In genomic region chr9:38486837-38487236, GRCh38 we compare ENCODE assay signal across 1 cellular context.
TF ChIP-seq lines count a peak whose summit lies in the region.

No MANE protein-coding gene starts in this region.

TF ChIP-seq in WTC11, 78 proteins besides CTCF, POLR2A, EP300 and RAD21 (continued from another document):
- TF ChIP-seq MLX (CRISPR knock-in tag; IDR thresholded peaks at IDR 0.05) (no peak), CDX4 (CRISPR knock-in tag; IDR thresholded peaks at IDR 0.05; ENCODE audit: borderline replicate concordance) (no peak), ZNF317 (CRISPR knock-in tag; IDR thresholded peaks at IDR 0.05; ENCODE audit: borderline replicate concordance, low read depth) (no peak), PRRX2 (CRISPR knock-in tag; IDR thresholded peaks at IDR 0.05) (no peak), ZNF416 (CRISPR knock-in tag; IDR thresholded peaks at IDR 0.05) (no peak)
